In genomic region chr9:92739346-92740014, GRCh38 we compare ENCODE assay signal across 10 cellular contexts. TPM values are rescaled to one million over a fixed set of nuclear protein-coding genes. Genes with fewer than 3 reads are reported as not detected.
DNase-seq lines count a peak whose midpoint lies in the region; ATAC-seq and TF ChIP-seq lines count a peak whose summit lies in the region.
"Had no signal": no experiment of that assay in that cellular context is flagged by ENCODE, and none has a peak within 500 bp of the region (broad histone marks: within the 10 kb centered on the region; RNA-seq: fewer than 3 reads in every experiment).

No MANE protein-coding gene starts in this region.

- intact Hi-C loops in heart left ventricle (cut with DNase I) (no loop called here), Right ventricle myocardium inferior (cut with DNase I) (no loop called here), dorsolateral prefrontal cortex (cut with DNase I) (no loop called here)
- intact Hi-C loops in naive thymus-derived CD4-positive, alpha-beta T cell (cut with micrococcal nuclease): no loop called here

- H3K27me3 Mint-ChIP-seq in naive thymus-derived CD4-positive, alpha-beta T cell: no peaks in the 10 kb centered on the region
- H3K27me3 Mint-ChIP-seq: activated naive CD8-positive, alpha-beta T cell treated with anti-CD3 and anti-CD28 coated beads, Interleukin-2, amount 10 ng/mL, durations not matched to agents 7 days and 5 days had no signal

- no peak for TF ChIP-seq CTCF in heart left ventricle (IDR thresholded peaks at IDR 0.05)
- no peak for TF ChIP-seq CTCF in dorsolateral prefrontal cortex (IDR thresholded peaks at IDR 0.05 in 54 of 56, conservative IDR thresholded peaks at IDR 0.05 in 2 of 56; ENCODE audit: low read depth in 1 of 56, partially characterized antibody in 56 of 56)
- no peak for TF ChIP-seq CTCF in upper lobe of left lung (IDR thresholded peaks at IDR 0.05)

- peak overlapping the region in 5 of 9 donors; percentile 42 to 86 (median 59) for H3K27ac Mint-ChIP-seq in naive thymus-derived CD4-positive, alpha-beta T cell
- H3K27ac Mint-ChIP-seq: activated naive CD8-positive, alpha-beta T cell treated with anti-CD3 and anti-CD28 coated beads, Interleukin-2, amount 10 ng/mL, durations not matched to agents 7 days and 5 days had no signal

- TF ChIP-seq POLR2A in heart left ventricle (IDR thresholded peaks at IDR 0.05): no peak
- TF ChIP-seq POLR2A in upper lobe of left lung (IDR thresholded peaks at IDR 0.05): no peak

- H3K4me3 ChIP-seq in heart left ventricle (peak overlapping the region in 1 of 12 donors; percentile 41), dorsolateral prefrontal cortex (peak overlapping the region in 3 of 59 donors; percentile 2 to 17 (median 3)), upper lobe of left lung (no peak overlapping the region)
- no peak overlapping the region for H3K4me3 ChIP-seq in naive thymus-derived CD4-positive, alpha-beta T cell (ENCODE audit: low read length)

- CTCF ChIA-PET in naive thymus-derived CD4-positive, alpha-beta T cell (lab: Charles Lee): no interaction called here

- ATAC-seq in heart left ventricle (peak in 2 of 4 donors; percentile 25 to 34), Right ventricle myocardium inferior (no peak), upper lobe of left lung (ENCODE audit: low FRiP score in 2 of 2) (no peak), GM18858 (IDR thresholded peaks at IDR 0.05; ENCODE audit: unreplicated experiment) (no peak), HG03342 (IDR thresholded peaks at IDR 0.05; ENCODE audit: unreplicated experiment) (no peak)
- peak; percentile 18 for ATAC-seq in naive thymus-derived CD4-positive, alpha-beta T cell

- POLR2A ChIA-PET in naive thymus-derived CD4-positive, alpha-beta T cell (lab: Charles Lee): no interaction called here

- H3K4me1 Mint-ChIP-seq in naive thymus-derived CD4-positive, alpha-beta T cell: peaks cover 55 to 89% (median 81%) of the 10 kb centered on the region in 7 donors

- peaks cover 0 to 3% (median 0%) of the 10 kb centered on the region in 5 donors for H3K36me3 Mint-ChIP-seq in naive thymus-derived CD4-positive, alpha-beta T cell

- no peak for TF ChIP-seq EP300 in upper lobe of left lung (IDR thresholded peaks at IDR 0.05)

- DNase-seq in heart left ventricle (no peak), Right ventricle myocardium inferior (ENCODE audit: missing footprints) (no peak), dorsolateral prefrontal cortex (peak in 2 of 10 donors; percentile 2 to 15), upper lobe of left lung (no peak), DMS79 treated with DMSO at 0.1 percent for 48 hours (lab: John Stamatoyannopoulos, UW) (no peak)
- no peak for DNase-seq in naive thymus-derived CD4-positive, alpha-beta T cell
- DNase-seq: NCI-H1436 treated with DMSO at 0.1 percent for 48 hours had no signal

- H3K27me3 ChIP-seq in heart left ventricle (no peaks in the 10 kb centered on the region), dorsolateral prefrontal cortex (no peaks in the 10 kb centered on the region), upper lobe of left lung (no peaks in the 10 kb centered on the region)
- H3K27me3 ChIP-seq in naive thymus-derived CD4-positive, alpha-beta T cell (ENCODE audit: control insufficient read depth in 2 of 2, insufficient read depth in 2 of 2, low read length in 2 of 2): no peaks in the 10 kb centered on the region

- H3K9me3 ChIP-seq in heart left ventricle (no peaks in the 10 kb centered on the region), upper lobe of left lung (no peaks in the 10 kb centered on the region)
- no peaks in the 10 kb centered on the region for H3K9me3 ChIP-seq in naive thymus-derived CD4-positive, alpha-beta T cell (ENCODE audit: control insufficient read depth in 2 of 3, low read length in 3 of 3)

- H3K27ac ChIP-seq in heart left ventricle (peak overlapping the region in 11 of 12 donors; percentile 26 to 91 (median 66)), dorsolateral prefrontal cortex (peak overlapping the region in 54 of 59 donors; percentile 0 to 85 (median 63)), upper lobe of left lung (peak overlapping the region; percentile 65 to 76 (median 72))
- no peak overlapping the region for H3K27ac ChIP-seq in naive thymus-derived CD4-positive, alpha-beta T cell (ENCODE audit: low read depth, low read length)

- no peaks in the 10 kb centered on the region for H3K9me3 Mint-ChIP-seq in naive thymus-derived CD4-positive, alpha-beta T cell
- H3K9me3 Mint-ChIP-seq: activated naive CD8-positive, alpha-beta T cell treated with anti-CD3 and anti-CD28 coated beads, Interleukin-2, amount 10 ng/mL, durations not matched to agents 7 days and 5 days had no signal

- no peaks in the 10 kb centered on the region for H3K36me3 ChIP-seq in heart left ventricle
- H3K36me3 ChIP-seq in naive thymus-derived CD4-positive, alpha-beta T cell (ENCODE audit: control insufficient read depth in 2 of 3, insufficient read depth in 3 of 3, low read length in 3 of 3): no peaks in the 10 kb centered on the region
- H3K36me3 ChIP-seq in upper lobe of left lung: no peaks in the 10 kb centered on the region

- peaks cover 14 to 94% (median 78%) of the 10 kb centered on the region in 12 donors for H3K4me1 ChIP-seq in heart left ventricle
- H3K4me1 ChIP-seq in naive thymus-derived CD4-positive, alpha-beta T cell (ENCODE audit: control insufficient read depth in 2 of 2, insufficient read depth in 2 of 2, low read length in 2 of 2): peaks cover 0 to 16% of the 10 kb centered on the region in 2 donors
- peaks cover 38 to 91% (median 71%) of the 10 kb centered on the region in 4 donors for H3K4me1 ChIP-seq in upper lobe of left lung

- WGBS in heart left ventricle, 4 donors: 64 to 72% (median 66%) methylated on average over 11 of the region's 11 CpGs
- 74 to 77% methylated on average over 11 of the region's 11 CpGs for WGBS in upper lobe of left lung, 2 donors

- peak overlapping the region in 5 of 10 donors; percentile 15 to 67 (median 47) for H3K4me3 Mint-ChIP-seq in naive thymus-derived CD4-positive, alpha-beta T cell
- H3K4me3 Mint-ChIP-seq: activated naive CD8-positive, alpha-beta T cell treated with anti-CD3 and anti-CD28 coated beads, Interleukin-2, amount 10 ng/mL, durations not matched to agents 7 days and 5 days had no signal

RNA-seq across cellular contexts. Expression of gene BICD2, which starts 25.2 kb away (rescaled TPM):
- 10 to 100 TPM; 28.3 to 56.7 (median 35.9) TPM for total RNA-seq in heart left ventricle
- 10 to 100 TPM; 17.6 to 45.7 TPM for polyA plus RNA-seq in heart left ventricle
- 33.8 TPM for total RNA-seq in Right ventricle myocardium inferior
- 10 to 100 TPM; 26.3 to 38.7 (median 32.4) TPM for total RNA-seq in dorsolateral prefrontal cortex
- 10 to 100 TPM; 20.2 to 28.8 (median 28.0) TPM for total RNA-seq in naive thymus-derived CD4-positive, alpha-beta T cell
- 10 to 100 TPM in 1 of 2 donors, 1 to 10 TPM in 1; 7.4 to 20.8 TPM for polyA plus RNA-seq in naive thymus-derived CD4-positive, alpha-beta T cell
- total RNA-seq in upper lobe of left lung: 10 to 100 TPM; 33.8 to 50.1 (median 45.1) TPM
